18 cellular contexts compared by ENCODE assay signal in genomic region chr7:151133266-151133985, GRCh38. TPM values are rescaled to one million over a fixed set of nuclear protein-coding genes. Genes with fewer than 3 reads are reported as not detected.
DNase-seq lines count a peak whose midpoint lies in the region; ATAC-seq, FAIRE-seq and TF ChIP-seq lines count a peak whose summit lies in the region.
"Had no signal": no experiment of that assay in that cellular context is flagged by ENCODE, and none has a peak within 500 bp of the region (broad histone marks: within the 10 kb centered on the region; RNA-seq: fewer than 3 reads in every experiment).

No MANE protein-coding gene starts in this region.

- no peak for TF ChIP-seq POLR2A in K562 (conservative IDR thresholded peaks at IDR 0.05)

- no peaks in the 10 kb centered on the region for H3K9me3 ChIP-seq in K562 (replicated peaks; ENCODE audit: control insufficient read depth, insufficient read depth, low read depth, low read length)
- H3K9me3 ChIP-seq in psoas muscle = no peaks in the 10 kb centered on the region
- H3K9me3 ChIP-seq: SJCRH30 had no signal

- no peaks in the 10 kb centered on the region for H3K9me1 ChIP-seq in K562 (ENCODE audit: control insufficient read depth, insufficient read depth, low read length)

- no peak overlapping the region for H3K27ac ChIP-seq in K562 (ENCODE audit: extremely low read depth, low read depth, low read length)
- H3K27ac ChIP-seq in psoas muscle = no peak overlapping the region

- peaks cover 4% of the 10 kb centered on the region for H4K20me1 ChIP-seq in K562 (replicated peaks; ENCODE audit: control insufficient read depth, insufficient read depth, low read length)

- H3K4me2 ChIP-seq in K562 (ENCODE audit: insufficient read depth, low read length) = no peak overlapping the region

- FAIRE-seq in K562 (lab: Jason Lieb, UNC) = peak; percentile 65

- ATAC-seq in K562 = no peak
- no peak for ATAC-seq in left ventricle myocardium superior
- no peak for ATAC-seq in psoas muscle

- BruUV-seq in K562 (replicated peaks; lab: Mats Ljungman, UMichigan) = no TSS peak

- in situ Hi-C loops in K562 (cut with MboI) = no loop called here

- H3K4me1 ChIP-seq in K562 (replicated peaks in 1 of 2; ENCODE audit: control insufficient read depth in 2 of 2, insufficient read depth in 2 of 2, low read length in 2 of 2) (peaks cover 0 to 25% of the 10 kb centered on the region in 2 experiments; a peak in 1 of 5 replicates), psoas muscle (no peaks in the 10 kb centered on the region)

- POLR2A ChIA-PET in K562 (lab: Yijun Ruan, JAX) = no interaction called here

- CTCF ChIA-PET in K562 (lab: Yijun Ruan, JAX; ENCODE audit: low intra/inter-chr PET ratio) = interaction anchor here (1.1 kb wide), 1 partner anchor 10 kb away, joined by 3 read pairs; no protein-coding TSS in a partner anchor

- no peaks in the 10 kb centered on the region for H3K79me2 ChIP-seq in K562 (ENCODE audit: control insufficient read depth, insufficient read depth, low read length)

- TF ChIP-seq CTCF in K562 (IDR thresholded peaks at IDR 0.05 in 2 of 3, conservative IDR thresholded peaks at IDR 0.05 in 1 of 3; ENCODE audit: insufficient read depth in 2 of 3, low read depth in 1 of 3, low read length in 3 of 3) (no peak), psoas muscle (IDR thresholded peaks at IDR 0.05) (no peak)

- no peak overlapping the region for H3K9ac ChIP-seq in K562 (ENCODE audit: insufficient read depth in 1 of 2, low read depth in 2 of 2, low read length in 2 of 2)

- intact Hi-C loops in K562 (cut with micrococcal nuclease) = no loop called here
- intact Hi-C loops in left ventricle myocardium superior (cut with micrococcal nuclease) = no loop called here
- intact Hi-C loops in psoas muscle (cut with DNase I) = no loop called here

- no peak for TF ChIP-seq EP300 in K562 (IDR thresholded peaks at IDR 0.05; ENCODE audit: low read length)

- H3K36me3 ChIP-seq in K562 (ENCODE audit: control insufficient read depth, insufficient read depth, low read length) (peaks cover 97% of the 10 kb centered on the region; the same call in 2 of the 3 replicates), psoas muscle (ENCODE audit: insufficient read depth in 1 of 2, low read depth in 1 of 2) (peaks cover 0 to 72% of the 10 kb centered on the region in 2 donors)

- DNase-seq in K562 (ENCODE audit: extremely low read depth in 1 of 4, low spot score in 3 of 4) = no peak
- peak; percentile 18 for DNase-seq in left ventricle myocardium superior
- DNase-seq in psoas muscle = peak; percentile 5 to 42
- DNase-seq in DMS 273 (lab: John Stamatoyannopoulos, UW; ENCODE audit: unreplicated experiment) = no peak
- no peak for DNase-seq in UCSD-AML1 (lab: John Stamatoyannopoulos, UW; ENCODE audit: unreplicated experiment)
- DNase-seq: ACHN, COR-L47, EL, GOT3, NCI-H1048, NCI-H1436 treated with DMSO at 0.1 percent for 48 hours, NCI-H2029 treated with DMSO at 0.1 percent for 48 hours, NCI-H2171 treated with DMSO at 0.1 percent for 48 hours, NCI-H446 treated with DMSO at 0.1 percent for 48 hours, NCI-H774, RPMI8226, SJCRH30 had no signal

- no peak for TF ChIP-seq RAD21 in K562 (CRISPR knock-in tag; conservative IDR thresholded peaks at IDR 0.05 in 1 of 2, IDR thresholded peaks at IDR 0.05 in 1 of 2)

- WGBS in K562 (ENCODE audit: insufficient coverage, low coverage, missing lambda C conversion rate) = 90% methylated on average over 12 of the region's 16 CpGs
- 88 to 89% (median 88%) methylated on average over 15 to 16 of the region's 16 CpGs for WGBS in psoas muscle, 3 donors

- H3K27me3 ChIP-seq in K562 (ENCODE audit: control insufficient read depth in 2 of 2, insufficient read depth in 2 of 2, low read length in 2 of 2) (no peaks in the 10 kb centered on the region), psoas muscle (ENCODE audit: insufficient read depth in 3 of 3, low read length in 2 of 3) (no peaks in the 10 kb centered on the region)
- H3K27me3 ChIP-seq: SJCRH30 had no signal

- no peak overlapping the region for H2AFZ ChIP-seq in K562 (ENCODE audit: low read depth, low read length)

- H3K4me3 ChIP-seq in K562 = no peak overlapping the region
- H3K4me3 ChIP-seq in psoas muscle = no peak overlapping the region
- H3K4me3 ChIP-seq: SJCRH30 had no signal

RNA-seq across cellular contexts. Expression of gene GBX1, which starts 34.1 kb away (rescaled TPM):
- not detected in 2 replicates for total RNA-seq in K562 (2011; cell fraction: chromatin; rRNA removed; ENCODE audit: low replicate concordance)
- not detected in 2 replicates for total RNA-seq in K562 (2011; cell fraction: nucleolus; rRNA removed)
- total RNA-seq in K562 (2011; cell fraction: nucleoplasm; rRNA removed) = not detected in 2 replicates
- total RNA-seq in K562 (2014; rRNA removed) = not detected in 2 replicates
- total RNA-seq in K562 (2014; rRNA removed; fragmentation: Illumina TruSeq; extraction: Trizol) = not detected in 2 replicates
- total RNA-seq in K562 (2015; rRNA removed; fragmentation: Illumina TruSeq; extraction: Trizol) = not detected in 2 replicates
- not detected in 2 replicates for total RNA-seq in K562 (2021)
- polyA plus RNA-seq in K562 (2011; rRNA removed) = not detected in 2 replicates
- not detected in 2 replicates for polyA plus RNA-seq in K562 (2011; cell fraction: cytosol; rRNA removed)
- polyA plus RNA-seq in K562 (2011; cell fraction: nucleus; rRNA removed) = not detected in 2 replicates
- polyA plus RNA-seq in K562 (2012) = not detected in 2 replicates
- polyA plus RNA-seq in K562 (2014; fragmentation: Illumina TruSeq; extraction: Trizol) = not detected in 2 replicates
- not detected for polyA plus RNA-seq in K562 (2014; fragmentation: Nextera tagmentation; extraction: Ambion mirVana)
- polyA plus RNA-seq in K562 (2014; rRNA removed) = not detected in 2 replicates
- not detected in 2 replicates for polyA minus RNA-seq in K562 (2011; rRNA and poly(A)+ RNA removed)
- not detected in 2 replicates for polyA minus RNA-seq in K562 (2011; cell fraction: cytosol; rRNA and poly(A)+ RNA removed)
- not detected in 2 replicates for polyA minus RNA-seq in K562 (2011; cell fraction: nucleus; rRNA and poly(A)+ RNA removed)
- total RNA-seq in left ventricle myocardium superior = 1.5 TPM
- 1 to 10 TPM in 1 of 4 donors, under 1 TPM in 2, not detected in 1; 0.38 to 1.9 (median 0.91) TPM for total RNA-seq in psoas muscle
- polyA plus RNA-seq in psoas muscle = under 1 TPM; 0.07 to 0.93 (median 0.21) TPM
- total RNA-seq: MCF 10A had no signal

RNA-seq across cellular contexts. Expression of gene AGAP3, which starts 47.2 kb away (rescaled TPM):
- 309 and 657 TPM in 2 replicates for total RNA-seq in K562 (2011; cell fraction: chromatin; rRNA removed; ENCODE audit: low replicate concordance)
- total RNA-seq in K562 (2011; cell fraction: nucleolus; rRNA removed) = 263 and 322 TPM in 2 replicates
- 258 and 293 TPM in 2 replicates for total RNA-seq in K562 (2011; cell fraction: nucleoplasm; rRNA removed)
- total RNA-seq in K562 (2014; rRNA removed) (62.2 and 94.2 TPM in 2 replicates), K562 (2014; rRNA removed; fragmentation: Illumina TruSeq; extraction: Trizol) (34.6 and 44.0 TPM in 2 replicates), K562 (2015; rRNA removed; fragmentation: Illumina TruSeq; extraction: Trizol) (59.8 and 60.0 TPM in 2 replicates), K562 (2021) (178 and 208 TPM in 2 replicates), left ventricle myocardium superior (69.7 TPM), psoas muscle (10 to 100 TPM; 39.3 to 52.2 (median 51.4) TPM)
- polyA plus RNA-seq in K562 (2011; rRNA removed) (61.4 and 65.4 TPM in 2 replicates), K562 (2014; fragmentation: Illumina TruSeq; extraction: Trizol) (66.7 and 96.7 TPM in 2 replicates), K562 (2014; fragmentation: Nextera tagmentation; extraction: Ambion mirVana) (1 to 10 TPM; 3.4 to 4.4 TPM), K562 (2014; rRNA removed) (118 and 127 TPM in 2 replicates), psoas muscle (10 to 100 TPM; 38.4 to 75.3 (median 44.7) TPM)
- 86.8 and 233 TPM in 2 replicates for polyA plus RNA-seq in K562 (2011; cell fraction: cytosol; rRNA removed)
- polyA plus RNA-seq in K562 (2011; cell fraction: nucleus; rRNA removed) = 273 and 510 TPM in 2 replicates
- polyA plus RNA-seq in K562 (2012) = 83.7 and 110 TPM in 2 replicates
- 34.5 and 46.4 TPM in 2 replicates for polyA minus RNA-seq in K562 (2011; rRNA and poly(A)+ RNA removed)
- 64.1 and 65.6 TPM in 2 replicates for polyA minus RNA-seq in K562 (2011; cell fraction: cytosol; rRNA and poly(A)+ RNA removed)
- polyA minus RNA-seq in K562 (2011; cell fraction: nucleus; rRNA and poly(A)+ RNA removed) = 79.9 and 118 TPM in 2 replicates

RNA-seq across cellular contexts. Expression of gene TMUB1, which starts 50.1 kb away (rescaled TPM):
- 28.8 and 70.7 TPM in 2 replicates for total RNA-seq in K562 (2011; cell fraction: chromatin; rRNA removed; ENCODE audit: low replicate concordance)
- total RNA-seq in K562 (2011; cell fraction: nucleolus; rRNA removed) = 113 and 126 TPM in 2 replicates
- 72.2 and 72.4 TPM in 2 replicates for total RNA-seq in K562 (2011; cell fraction: nucleoplasm; rRNA removed)
- total RNA-seq in K562 (2014; rRNA removed) (189 and 255 TPM in 2 replicates), K562 (2014; rRNA removed; fragmentation: Illumina TruSeq; extraction: Trizol) (19.4 and 21.4 TPM in 2 replicates), K562 (2015; rRNA removed; fragmentation: Illumina TruSeq; extraction: Trizol) (86.3 and 97.0 TPM in 2 replicates), K562 (2021) (233 and 241 TPM in 2 replicates), left ventricle myocardium superior (38.7 TPM), psoas muscle (10 to 100 TPM; 41.7 to 55.5 (median 44.4) TPM)
- polyA plus RNA-seq in K562 (2011; rRNA removed) (38.4 and 59.7 TPM in 2 replicates), K562 (2014; fragmentation: Illumina TruSeq; extraction: Trizol) (74.1 and 210 TPM in 2 replicates), K562 (2014; fragmentation: Nextera tagmentation; extraction: Ambion mirVana) (under 1 TPM; 0.14 to 0.34 TPM), K562 (2014; rRNA removed) (195 and 207 TPM in 2 replicates), psoas muscle (100 to 1,000 TPM in 1 of 3 donors, 10 to 100 TPM in 2; 76.9 to 121 (median 85.3) TPM)
- 86.5 and 297 TPM in 2 replicates for polyA plus RNA-seq in K562 (2011; cell fraction: cytosol; rRNA removed)
- 123 and 249 TPM in 2 replicates for polyA plus RNA-seq in K562 (2011; cell fraction: nucleus; rRNA removed)
- polyA plus RNA-seq in K562 (2012) = 165 and 183 TPM in 2 replicates
- 8.2 and 12.5 TPM in 2 replicates for polyA minus RNA-seq in K562 (2011; rRNA and poly(A)+ RNA removed)
- 52.4 and 69.4 TPM in 2 replicates for polyA minus RNA-seq in K562 (2011; cell fraction: cytosol; rRNA and poly(A)+ RNA removed)
- 18.0 and 20.3 TPM in 2 replicates for polyA minus RNA-seq in K562 (2011; cell fraction: nucleus; rRNA and poly(A)+ RNA removed)

RNA-seq across cellular contexts. Expression of gene FASTK, which starts 52.8 kb away (rescaled TPM):
- total RNA-seq in K562 (2011; cell fraction: chromatin; rRNA removed; ENCODE audit: low replicate concordance) = 153 and 539 TPM in 2 replicates
- 501 and 515 TPM in 2 replicates for total RNA-seq in K562 (2011; cell fraction: nucleolus; rRNA removed)
- 225 and 261 TPM in 2 replicates for total RNA-seq in K562 (2011; cell fraction: nucleoplasm; rRNA removed)
- 114 and 139 TPM in 2 replicates for total RNA-seq in K562 (2014; rRNA removed)
- 8.3 and 12.6 TPM in 2 replicates for total RNA-seq in K562 (2014; rRNA removed; fragmentation: Illumina TruSeq; extraction: Trizol)
- 50.3 and 55.4 TPM in 2 replicates for total RNA-seq in K562 (2015; rRNA removed; fragmentation: Illumina TruSeq; extraction: Trizol)
- 106 and 112 TPM in 2 replicates for total RNA-seq in K562 (2021)
- 48.2 and 69.4 TPM in 2 replicates for polyA plus RNA-seq in K562 (2011; rRNA removed)
- 50.7 and 105 TPM in 2 replicates for polyA plus RNA-seq in K562 (2011; cell fraction: cytosol; rRNA removed)
- polyA plus RNA-seq in K562 (2011; cell fraction: nucleus; rRNA removed) = 711 and 1,075 TPM in 2 replicates
- polyA plus RNA-seq in K562 (2012) = 70.9 and 124 TPM in 2 replicates
- polyA plus RNA-seq in K562 (2014; fragmentation: Illumina TruSeq; extraction: Trizol) = 38.2 and 53.4 TPM in 2 replicates
- polyA plus RNA-seq in K562 (2014; fragmentation: Nextera tagmentation; extraction: Ambion mirVana) = 1 to 10 TPM in 1 of 2 experiments, under 1 TPM in 1; 0.51 to 2.7 TPM
- 150 and 181 TPM in 2 replicates for polyA plus RNA-seq in K562 (2014; rRNA removed)
- 18.8 and 24.7 TPM in 2 replicates for polyA minus RNA-seq in K562 (2011; rRNA and poly(A)+ RNA removed)
- 22.8 and 23.4 TPM in 2 replicates for polyA minus RNA-seq in K562 (2011; cell fraction: cytosol; rRNA and poly(A)+ RNA removed)
- 187 and 189 TPM in 2 replicates for polyA minus RNA-seq in K562 (2011; cell fraction: nucleus; rRNA and poly(A)+ RNA removed)
- total RNA-seq in left ventricle myocardium superior = 79.4 TPM
- total RNA-seq in psoas muscle = 100 to 1,000 TPM in 3 of 4 donors, 10 to 100 TPM in 1; 87.1 to 126 (median 111) TPM
- 100 to 1,000 TPM; 132 to 194 (median 151) TPM for polyA plus RNA-seq in psoas muscle

RNA-seq across cellular contexts. Expression of gene ASB10, which starts 53.6 kb away (rescaled TPM):
- total RNA-seq in K562 (2011; cell fraction: chromatin; rRNA removed; ENCODE audit: low replicate concordance) = not detected in 2 replicates
- not detected in 2 replicates for total RNA-seq in K562 (2011; cell fraction: nucleolus; rRNA removed)
- not detected in 2 replicates for total RNA-seq in K562 (2011; cell fraction: nucleoplasm; rRNA removed)
- total RNA-seq in K562 (2014; rRNA removed) = not detected in 2 replicates
- total RNA-seq in K562 (2014; rRNA removed; fragmentation: Illumina TruSeq; extraction: Trizol) = not detected in 2 replicates
- not detected in 2 replicates for total RNA-seq in K562 (2015; rRNA removed; fragmentation: Illumina TruSeq; extraction: Trizol)
- total RNA-seq in K562 (2021) = not detected in 2 replicates
- not detected in 2 replicates for polyA plus RNA-seq in K562 (2011; rRNA removed)
- not detected in 2 replicates for polyA plus RNA-seq in K562 (2011; cell fraction: cytosol; rRNA removed)
- not detected in 2 replicates for polyA plus RNA-seq in K562 (2011; cell fraction: nucleus; rRNA removed)
- polyA plus RNA-seq in K562 (2012) = not detected in 2 replicates
- not detected in 2 replicates for polyA plus RNA-seq in K562 (2014; fragmentation: Illumina TruSeq; extraction: Trizol)
- polyA plus RNA-seq in K562 (2014; fragmentation: Nextera tagmentation; extraction: Ambion mirVana) = not detected
- polyA plus RNA-seq in K562 (2014; rRNA removed) = not detected in 2 replicates
- not detected in 2 replicates for polyA minus RNA-seq in K562 (2011; rRNA and poly(A)+ RNA removed)
- not detected in 2 replicates for polyA minus RNA-seq in K562 (2011; cell fraction: cytosol; rRNA and poly(A)+ RNA removed)
- polyA minus RNA-seq in K562 (2011; cell fraction: nucleus; rRNA and poly(A)+ RNA removed) = not detected in 2 replicates
- total RNA-seq in left ventricle myocardium superior = 46.1 TPM
- total RNA-seq in psoas muscle = 10 to 100 TPM in 3 of 4 donors, 1 to 10 TPM in 1; 9.7 to 29.6 (median 23.0) TPM
- 10 to 100 TPM in 2 of 3 donors, 1 to 10 TPM in 1; 3.8 to 25.2 (median 22.5) TPM for polyA plus RNA-seq in psoas muscle
- total RNA-seq: MCF 10A, SJCRH30 had no signal

Comparison
In these comparisons a context has a peak if more than half of its experiments do, and no peak if none do; other contexts are left out.
1. DNase-seq: peak in left ventricle myocardium superior (single experiment) and psoas muscle (2 of 2); none in K562 (0 of 4), DMS 273 (single experiment) and UCSD-AML1 (single experiment).